Comparison of ENCODE assay signal across 13 cellular contexts in genomic region chr20:18585134-18585533, GRCh38. TPM values are rescaled to one million over a fixed set of nuclear protein-coding genes. Genes with fewer than 3 reads are reported as not detected.
DNase-seq lines count a peak whose midpoint lies in the region; ATAC-seq and TF ChIP-seq lines count a peak whose summit lies in the region.
"Had no signal": no experiment of that assay in that cellular context is flagged by ENCODE, and none has a peak within 500 bp of the region (broad histone marks: within the 10 kb centered on the region; RNA-seq: fewer than 3 reads in every experiment).

No MANE protein-coding gene starts in this region.

- DNase-seq in Calu3, result no peak
- DNase-seq in HT1080 (ENCODE audit: low read depth), result peak; percentile 41
- DNase-seq in iris pigment epithelial cell (ENCODE audit: low read depth), result peak; percentile 29
- no peak for DNase-seq in DMS114 treated with DMSO at 0.1 percent for 48 hours (lab: John Stamatoyannopoulos, UW; ENCODE audit: unreplicated experiment)
- DNase-seq in left colon, result no peak
- DNase-seq in activated gamma-delta T cell (lab: John Stamatoyannopoulos, UW), result no peak
- DNase-seq: activated CD8-positive, alpha-beta memory T cell treated with anti-CD3 and anti-CD28 coated beads, Interleukin-2, amount 50 U/mL, for 48 hours; DND-41; MV-4-11; occipital lobe had no signal

- H3K36me3 Mint-ChIP-seq in Calu3 (ENCODE audit: insufficient read depth, unreplicated experiment) (peaks cover 18% of the 10 kb centered on the region), brain (no peaks in the 10 kb centered on the region)

- ATAC-seq in GM18907 (IDR thresholded peaks at IDR 0.05; ENCODE audit: unreplicated experiment) (no peak), left colon (no peak)

- no peak overlapping the region for H3K4me3 Mint-ChIP-seq in Calu3 (ENCODE audit: low read depth, unreplicated experiment)
- peak overlapping the region in 3 of 5 experiments; percentile 17 to 50 (median 40) for H3K4me3 Mint-ChIP-seq in brain
- H3K4me3 Mint-ChIP-seq: T-helper 2 cell treated with Interferon-gamma antibody and Interleukin-4, amounts not matched to agents 5 μg/mL and 100 μg/mL, for 36 hours had no signal

- H3K27me3 Mint-ChIP-seq in Calu3 (ENCODE audit: unreplicated experiment), result no peaks in the 10 kb centered on the region
- H3K27me3 Mint-ChIP-seq in brain, result peaks cover 13% of the 10 kb centered on the region

- intact Hi-C loops in Calu3 (cut with micrococcal nuclease; ENCODE audit: unreplicated experiment) (no loop called here), left colon (cut with DNase I, micrococcal nuclease) (no loop called here)

- no TSS peak for BruUV-seq in Calu3 (replicated peaks; lab: Mats Ljungman, UMichigan)

- TF ChIP-seq CTCF in Calu3 (IDR thresholded peaks at IDR 0.05; ENCODE audit: unreplicated experiment), result no peak
- no peak for TF ChIP-seq CTCF in brain (conservative IDR thresholded peaks at IDR 0.05)

- H3K27ac Mint-ChIP-seq in Calu3 (ENCODE audit: unreplicated experiment) (peak overlapping the region; percentile 67), brain (peak overlapping the region in 2 of 5 experiments; percentile 81 to 87)
- H3K27ac Mint-ChIP-seq: T-helper 2 cell treated with Interferon-gamma antibody and Interleukin-4, amounts not matched to agents 5 μg/mL and 100 μg/mL, for 36 hours had no signal

- no peaks in the 10 kb centered on the region for H3K9me3 Mint-ChIP-seq in Calu3 (ENCODE audit: low read depth, unreplicated experiment)
- H3K9me3 Mint-ChIP-seq in brain, result peaks cover 0 to 3% (median 0%) of the 10 kb centered on the region in 5 experiments
- H3K9me3 Mint-ChIP-seq: T-helper 2 cell treated with Interferon-gamma antibody and Interleukin-4, amounts not matched to agents 5 μg/mL and 100 μg/mL, for 36 hours had no signal

- no peaks in the 10 kb centered on the region for H3K4me1 Mint-ChIP-seq in Calu3 (ENCODE audit: low read depth, unreplicated experiment)
- peaks cover 28% of the 10 kb centered on the region for H3K4me1 Mint-ChIP-seq in brain

- CTCF ChIA-PET in Calu3 (lab: Charles Lee), result no interaction called here

RNA-seq across cellular contexts. Expression of gene DTD1, which starts 2.7 kb away (rescaled TPM):
- total RNA-seq in Calu3 (2022), result 14.2 and 14.3 TPM in 2 replicates
- 115 and 120 TPM in 2 replicates for total RNA-seq in HT1080 (2014; rRNA removed; shearing (Covaris generic))
- polyA plus RNA-seq in HT1080 (2015; cell fraction: cytosol; rRNA removed), result 94.6 and 111 TPM in 2 replicates
- 36.2 and 38.8 TPM in 2 replicates for polyA plus RNA-seq in HT1080 (2015; cell fraction: nucleus; rRNA removed)
- polyA plus RNA-seq in brain (ENCODE audit: insufficient read depth, low read depth, low replicate concordance), result 89.3 TPM
- 10 to 100 TPM; 17.1 to 20.8 TPM for total RNA-seq in left colon

RNA-seq across cellular contexts. Expression of gene SMIM26, which starts 17.9 kb away (rescaled TPM):
- total RNA-seq in Calu3 (2022) (17.8 and 20.9 TPM in 2 replicates), left colon (10 to 100 TPM; 63.0 to 63.3 TPM)
- 154 and 161 TPM in 2 replicates for total RNA-seq in HT1080 (2014; rRNA removed; shearing (Covaris generic))
- 124 and 128 TPM in 2 replicates for polyA plus RNA-seq in HT1080 (2015; cell fraction: cytosol; rRNA removed)
- polyA plus RNA-seq in HT1080 (2015; cell fraction: nucleus; rRNA removed), result 39.7 and 48.2 TPM in 2 replicates
- 111 TPM for polyA plus RNA-seq in brain (ENCODE audit: insufficient read depth, low read depth, low replicate concordance)

Comparison
In these comparisons a context has a peak if more than half of its experiments do, and no peak if none do; other contexts are left out.
1. DNase-seq: peak in HT1080 (single experiment) and iris pigment epithelial cell (single experiment); none in Calu3 (single experiment), DMS114 treated with DMSO at 0.1 percent for 48 hours (single experiment), left colon (0 of 2) and activated gamma-delta T cell (single experiment).